Comparison of ENCODE assay signal across 15 cellular contexts in genomic region chr6:34233867-34234266, GRCh38. TPM values are rescaled to one million over a fixed set of nuclear protein-coding genes. Genes with fewer than 3 reads are reported as not detected.
DNase-seq lines count a peak whose midpoint lies in the region; ATAC-seq lines count a peak whose summit lies in the region.
"Had no signal": no experiment of that assay in that cellular context is flagged by ENCODE, and none has a peak within 500 bp of the region (broad histone marks: within the 10 kb centered on the region; RNA-seq: fewer than 3 reads in every experiment).

No MANE protein-coding gene starts in this region.

- H3K27me3 Mint-ChIP-seq in activated naive CD4-positive, alpha-beta T cell treated with anti-CD3 and anti-CD28 coated beads for 36 hours (ENCODE audit: low read depth): no peaks in the 10 kb centered on the region
- no peaks in the 10 kb centered on the region for H3K27me3 Mint-ChIP-seq in activated CD4-positive, alpha-beta memory T cell treated with anti-CD3 and anti-CD28 coated beads for 36 hours
- H3K27me3 Mint-ChIP-seq in immature natural killer cell (ENCODE audit: low read depth in 3 of 3): peaks cover 7 to 22% (median 15%) of the 10 kb centered on the region in 3 donors
- no peaks in the 10 kb centered on the region for H3K27me3 Mint-ChIP-seq in stimulated activated memory B cell treated with anti-CD40 and anti-IgM and Interleukin-4, amounts not matched to agents 10 μg/mL and 1 μg/mL and 100 μg/mL, for 72 hours

- H3K36me3 Mint-ChIP-seq in activated naive CD4-positive, alpha-beta T cell treated with anti-CD3 and anti-CD28 coated beads for 36 hours (ENCODE audit: low read depth): peaks cover 7% of the 10 kb centered on the region
- H3K36me3 Mint-ChIP-seq in activated CD4-positive, alpha-beta memory T cell treated with anti-CD3 and anti-CD28 coated beads for 36 hours: peaks cover 10% of the 10 kb centered on the region
- no peaks in the 10 kb centered on the region for H3K36me3 Mint-ChIP-seq in immature natural killer cell
- no peaks in the 10 kb centered on the region for H3K36me3 Mint-ChIP-seq in stimulated activated memory B cell treated with anti-CD40 and anti-IgM and Interleukin-4, amounts not matched to agents 10 μg/mL and 1 μg/mL and 100 μg/mL, for 72 hours

- H3K4me1 Mint-ChIP-seq in activated naive CD4-positive, alpha-beta T cell treated with anti-CD3 and anti-CD28 coated beads for 36 hours (ENCODE audit: low read depth): peaks cover 26% of the 10 kb centered on the region
- H3K4me1 Mint-ChIP-seq in activated CD4-positive, alpha-beta memory T cell treated with anti-CD3 and anti-CD28 coated beads for 36 hours (ENCODE audit: low read depth): peaks cover 24% of the 10 kb centered on the region
- H3K4me1 Mint-ChIP-seq in immature natural killer cell: peaks cover 22 to 23% of the 10 kb centered on the region in 2 donors
- peaks cover 32% of the 10 kb centered on the region for H3K4me1 Mint-ChIP-seq in stimulated activated memory B cell treated with anti-CD40 and anti-IgM and Interleukin-4, amounts not matched to agents 10 μg/mL and 1 μg/mL and 100 μg/mL, for 72 hours

- ATAC-seq in stimulated activated memory B cell treated with anti-CD40 and anti-IgM and Interleukin-4, amounts not matched to agents 10 μg/mL and 1 μg/mL and 100 μg/mL, for 72 hours: no peak
- ATAC-seq in HG03565 (IDR thresholded peaks at IDR 0.05; ENCODE audit: unreplicated experiment): no peak

- H3K27ac Mint-ChIP-seq in activated naive CD4-positive, alpha-beta T cell treated with anti-CD3 and anti-CD28 coated beads for 36 hours: peak overlapping the region; percentile 61
- H3K27ac Mint-ChIP-seq in activated CD4-positive, alpha-beta memory T cell treated with anti-CD3 and anti-CD28 coated beads for 36 hours: peak overlapping the region; percentile 3
- H3K27ac Mint-ChIP-seq in immature natural killer cell: peak overlapping the region; percentile 64 to 85 (median 78)
- peak overlapping the region; percentile 56 for H3K27ac Mint-ChIP-seq in stimulated activated memory B cell treated with anti-CD40 and anti-IgM and Interleukin-4, amounts not matched to agents 10 μg/mL and 1 μg/mL and 100 μg/mL, for 72 hours

- no peak for DNase-seq in activated naive CD4-positive, alpha-beta T cell treated with anti-CD3 and anti-CD28 coated beads for 36 hours
- DNase-seq in activated naive CD4-positive, alpha-beta T cell (lab: John Stamatoyannopoulos, UW): no peak
- DNase-seq in activated CD4-positive, alpha-beta memory T cell treated with anti-CD3 and anti-CD28 coated beads for 36 hours: no peak
- DNase-seq in immature natural killer cell (no peak), glomerular visceral epithelial cell (ENCODE audit: extremely low spot score) (no peak), NCI-H1436 (lab: John Stamatoyannopoulos, UW) (no peak)
- DNase-seq: ACHN; activated T-cell treated with anti-CD3 and anti-CD28 coated beads, Interleukin-2, amount 50 U/mL, for 48 hours; DND-41; HCEC 1CT; NCI-H1105 treated with DMSO at 0.1 percent for 48 hours; NCI-H510A treated with DMSO at 0.1 percent for 48 hours; SHP77 had no signal

- H3K9me3 Mint-ChIP-seq in activated naive CD4-positive, alpha-beta T cell treated with anti-CD3 and anti-CD28 coated beads for 36 hours: no peaks in the 10 kb centered on the region
- H3K9me3 Mint-ChIP-seq in activated CD4-positive, alpha-beta memory T cell treated with anti-CD3 and anti-CD28 coated beads for 36 hours: no peaks in the 10 kb centered on the region
- no peaks in the 10 kb centered on the region for H3K9me3 Mint-ChIP-seq in immature natural killer cell
- H3K9me3 Mint-ChIP-seq in stimulated activated memory B cell treated with anti-CD40 and anti-IgM and Interleukin-4, amounts not matched to agents 10 μg/mL and 1 μg/mL and 100 μg/mL, for 72 hours: no peaks in the 10 kb centered on the region

- POLR2A ChIA-PET in activated CD4-positive, alpha-beta memory T cell treated with anti-CD3 and anti-CD28 coated beads for 36 hours (lab: Charles Lee): interaction anchor here (1.6 kb wide), 2 partner anchors 10 to 14 kb away, joined by 3 to 5 read pairs; no protein-coding TSS in a partner anchor

- intact Hi-C loops in activated naive CD4-positive, alpha-beta T cell treated with anti-CD3 and anti-CD28 coated beads for 36 hours (cut with micrococcal nuclease): no loop called here
- intact Hi-C loops in activated CD4-positive, alpha-beta memory T cell treated with anti-CD3 and anti-CD28 coated beads for 36 hours (cut with micrococcal nuclease): loop anchor here (10.0 kb wide), 1 partner anchor 1891 kb away; no protein-coding TSS in a partner anchor

- peak overlapping the region; percentile 36 for H3K4me3 Mint-ChIP-seq in activated naive CD4-positive, alpha-beta T cell treated with anti-CD3 and anti-CD28 coated beads for 36 hours
- no peak overlapping the region for H3K4me3 Mint-ChIP-seq in activated CD4-positive, alpha-beta memory T cell treated with anti-CD3 and anti-CD28 coated beads for 36 hours
- H3K4me3 Mint-ChIP-seq in immature natural killer cell: peak overlapping the region in 3 of 5 donors; percentile 37 to 88 (median 73)
- no peak overlapping the region for H3K4me3 Mint-ChIP-seq in stimulated activated memory B cell treated with anti-CD40 and anti-IgM and Interleukin-4, amounts not matched to agents 10 μg/mL and 1 μg/mL and 100 μg/mL, for 72 hours

- CTCF ChIA-PET in activated naive CD4-positive, alpha-beta T cell treated with anti-CD3 and anti-CD28 coated beads for 36 hours (lab: Charles Lee): interaction anchor here (0.7 to 1.7 kb wide), 2 partner anchors 37 to 181 kb away, joined by 3 to 6 read pairs; no protein-coding TSS in a partner anchor
- CTCF ChIA-PET in activated CD4-positive, alpha-beta memory T cell treated with anti-CD3 and anti-CD28 coated beads for 36 hours (lab: Charles Lee): interaction anchor here (1.0 kb wide), 1 partner anchor 38 kb away, joined by 3 read pairs; no protein-coding TSS in a partner anchor

RNA-seq across cellular contexts. Expression of gene HMGA1, which starts 2.8 kb away (rescaled TPM):
- total RNA-seq in activated naive CD4-positive, alpha-beta T cell treated with anti-CD3 and anti-CD28 coated beads for 36 hours: 100 to 1,000 TPM; 705 to 712 TPM
- total RNA-seq in activated CD4-positive, alpha-beta memory T cell treated with anti-CD3 and anti-CD28 coated beads for 36 hours: 100 to 1,000 TPM; 422 to 429 TPM
- polyA plus RNA-seq in immature natural killer cell: 10 to 100 TPM in 2 of 3 donors, 1 to 10 TPM in 1; 9.8 to 22.1 (median 19.6) TPM

RNA-seq across cellular contexts. Expression of gene SMIM29, which starts 14.9 kb away (rescaled TPM):
- 10 to 100 TPM; 11.7 to 13.8 TPM for total RNA-seq in activated naive CD4-positive, alpha-beta T cell treated with anti-CD3 and anti-CD28 coated beads for 36 hours
- total RNA-seq in activated CD4-positive, alpha-beta memory T cell treated with anti-CD3 and anti-CD28 coated beads for 36 hours: 10 to 100 TPM; 22.4 to 25.2 TPM
- polyA plus RNA-seq in immature natural killer cell: 100 to 1,000 TPM in 1 of 3 donors, 10 to 100 TPM in 2; 86.1 to 101 (median 89.1) TPM

Comparison
In these comparisons a context has a peak if more than half of its experiments do, and no peak if none do; other contexts are left out.
1. H3K27ac Mint-ChIP-seq: peak in every context shown above with its lines; median percentile 78 in immature natural killer cell; 61 in activated naive CD4-positive, alpha-beta T cell treated with anti-CD3 and anti-CD28 coated beads for 36 hours; 56 in stimulated activated memory B cell treated with anti-CD40 and anti-IgM and Interleukin-4, amounts not matched to agents 10 μg/mL and 1 μg/mL and 100 μg/mL, for 72 hours; 3 in activated CD4-positive, alpha-beta memory T cell treated with anti-CD3 and anti-CD28 coated beads for 36 hours.
2. H3K4me3 Mint-ChIP-seq: peak in activated naive CD4-positive, alpha-beta T cell treated with anti-CD3 and anti-CD28 coated beads for 36 hours (single experiment) and immature natural killer cell (3 of 5); none in activated CD4-positive, alpha-beta memory T cell treated with anti-CD3 and anti-CD28 coated beads for 36 hours (single experiment) and stimulated activated memory B cell treated with anti-CD40 and anti-IgM and Interleukin-4, amounts not matched to agents 10 μg/mL and 1 μg/mL and 100 μg/mL, for 72 hours (single experiment).